ENCODE assay signal across 24 cellular contexts in the genomic region with DNA sequence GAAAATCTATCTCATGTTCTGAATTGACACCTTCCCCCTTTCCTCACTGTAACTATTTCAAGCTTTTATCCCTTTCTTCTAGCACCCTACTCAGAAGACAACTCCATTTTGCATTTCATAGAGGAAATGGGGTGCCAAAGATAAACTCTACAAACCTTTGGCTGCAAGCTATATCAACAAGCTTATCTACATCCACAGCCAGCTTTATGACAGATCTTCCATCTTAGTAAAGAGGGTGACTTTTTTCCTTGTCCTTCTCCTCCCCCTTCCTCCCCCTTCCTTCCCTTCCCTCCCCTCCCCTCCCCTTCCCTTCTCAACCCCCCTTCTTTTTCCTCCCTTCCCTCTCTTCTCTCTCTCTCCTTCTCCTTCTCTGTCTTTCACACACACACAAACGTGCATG. TPM values are rescaled to one million over a fixed set of nuclear protein-coding genes. Genes with fewer than 3 reads are reported as not detected.
"Had no signal": no experiment of that assay in that cellular context is flagged by ENCODE, and none has a peak within 500 bp of the region (broad histone marks: within the 10 kb centered on the region; RNA-seq: fewer than 3 reads in every experiment).

No MANE protein-coding gene starts in this region.

- H3K4me3 ChIP-seq: MG63, SJSA1, SK-N-MC had no signal

- DNase-seq: Karpas-422, KG1, MG63, NCI-H1092, NCI-H1105 treated with DMSO at 0.1 percent for 48 hours, NCI-H1417 treated with DMSO at 0.1 percent for 48 hours, NCI-H146, NCI-H187, NCI-H2029, NCI-H2081 treated with DMSO at 0.1 percent for 48 hours, NCI-H2171, NCI-H226, NCI-H446, NCI-H510A, NCI-H524 treated with DMSO at 0.1 percent for 48 hours, NCI-H774, Right ventricle myocardium superior, RPMI8226, SIG-M5 had no signal

- H3K27ac ChIP-seq: HL-60, SJSA1, SK-N-MC had no signal

- FAIRE-seq: HTR-8/SVneo, RCC 7860 had no signal

- H3K9me3 ChIP-seq: MG63, SJSA1 had no signal

- H3K36me3 ChIP-seq: MG63, SJSA1 had no signal

- H3K4me1 ChIP-seq: SJSA1 had no signal

- H3K27me3 ChIP-seq: SJSA1 had no signal

RNA-seq across cellular contexts. Expression of a gene that starts 58.0 kb away (rescaled TPM):
- total RNA-seq: Right ventricle myocardium superior, SJSA1 had no signal
